ENCODE assay signal across 25 cellular contexts in the genomic region with DNA sequence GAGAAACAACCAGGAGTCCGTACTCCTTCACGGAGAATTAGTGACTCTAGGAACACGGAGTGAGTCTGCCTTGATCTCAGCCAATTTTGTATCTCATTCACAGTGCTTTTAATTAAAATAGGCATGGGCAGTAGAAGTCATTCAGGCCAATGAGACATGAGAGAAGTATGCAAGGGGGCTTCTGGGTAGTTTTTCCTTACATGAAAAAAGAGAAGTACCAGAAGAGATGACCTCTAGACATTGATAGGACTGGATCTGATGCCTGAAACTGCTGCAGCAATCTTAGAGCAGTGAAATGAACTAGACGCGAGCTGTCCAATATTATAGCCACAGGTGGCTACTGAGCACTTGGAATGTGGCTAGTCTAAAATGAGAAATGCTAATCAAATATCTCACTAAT.
"Had no signal": no experiment of that assay in that cellular context is flagged by ENCODE, and none has a peak within 500 bp of the region (broad histone marks: within the 10 kb centered on the region; RNA-seq: fewer than 3 reads in every experiment).

No MANE protein-coding gene starts in this region.

- H3K9me3 Mint-ChIP-seq: natural killer cell treated with Interleukin-12 subunit alpha and Interleukin-12 subunit beta and Interleukin-15 and Interleukin-18, amount 100 ng/mL, for 72 hours had no signal

- H3K36me3 ChIP-seq: left ventricle myocardium inferior, ovary, right atrium auricular region, right lobe of liver, tibial nerve, uterus had no signal

- H3K27ac Mint-ChIP-seq: immature natural killer cell; mesothelial cell of epicardium; naive thymus-derived CD4-positive, alpha-beta T cell; natural killer cell treated with Interleukin-12 subunit alpha and Interleukin-12 subunit beta and Interleukin-15 and Interleukin-18, amount 100 ng/mL, for 72 hours; progenitor cell of endocrine pancreas; stimulated activated memory B cell treated with anti-CD40 and anti-IgM and Interleukin-4, amounts not matched to agents 10 μg/mL and 1 μg/mL and 100 μg/mL, for 72 hours; stimulated activated naive CD8-positive, alpha-beta T cell treated with anti-CD3 and anti-CD28 coated beads, Interleukin-15, amount 100 ng/mL, for 72 hours; type B pancreatic cell had no signal

- H3K27ac ChIP-seq: left ventricle myocardium inferior, ovary, right atrium auricular region, right lobe of liver, tibial nerve, uterus had no signal

- H3K4me3 ChIP-seq: left ventricle myocardium inferior, lung, ovary, right atrium auricular region, right lobe of liver, tibial nerve, uterus had no signal

- H3K9me3 ChIP-seq: ovary, right atrium auricular region, right lobe of liver, uterus had no signal

- H3K4me3 Mint-ChIP-seq: immature natural killer cell; mesothelial cell of epicardium; naive thymus-derived CD4-positive, alpha-beta T cell; natural killer cell treated with Interleukin-12 subunit alpha and Interleukin-12 subunit beta and Interleukin-15 and Interleukin-18, amount 100 ng/mL, for 72 hours; stimulated activated memory B cell treated with anti-CD40 and anti-IgM and Interleukin-4, amounts not matched to agents 10 μg/mL and 1 μg/mL and 100 μg/mL, for 72 hours; stimulated activated naive CD8-positive, alpha-beta T cell treated with anti-CD3 and anti-CD28 coated beads, Interleukin-15, amount 100 ng/mL, for 72 hours; type B pancreatic cell had no signal

- H3K4me1 Mint-ChIP-seq: immature natural killer cell; naive thymus-derived CD4-positive, alpha-beta T cell; stimulated activated naive CD8-positive, alpha-beta T cell treated with anti-CD3 and anti-CD28 coated beads, Interleukin-15, amount 100 ng/mL, for 72 hours had no signal

- H3K4me1 ChIP-seq: left ventricle myocardium inferior, right atrium auricular region, right lobe of liver, tibial nerve, uterus had no signal

- DNase-seq: hypothalamus; immature natural killer cell; kidney; left ventricle myocardium inferior; mesendoderm; naive thymus-derived CD4-positive, alpha-beta T cell; ovary; right lobe of liver; small intestine; stimulated activated CD4-positive, alpha-beta T cell treated with anti-CD3 and anti-CD28 coated beads, Interleukin-1b, Interleukin-23, amount 100 ng/mL, for 48 hours; stimulated activated CD4-positive, alpha-beta T cell treated with anti-CD3 and anti-CD28 coated beads, Interleukin-2, amount 100 ng/mL, for 48 hours; stimulated activated CD4-positive, alpha-beta T cell treated with anti-CD3 and anti-CD28 coated beads, Interleukin-4, amount 100 ng/mL, for 4 hours; stimulated activated CD8-positive, alpha-beta memory T cell treated with anti-CD3 and anti-CD28 coated beads, Interleukin-4, amount 100 ng/mL, for 48 hours; stimulated activated naive CD4-positive, alpha-beta T cell treated with Interleukin-2 at 50 U/mL for 16 hours; stimulated activated naive CD8-positive, alpha-beta T cell treated with anti-CD3 and anti-CD28 coated beads, Interleukin-15, amount 100 ng/mL, for 72 hours; substantia nigra; uterus had no signal

- ATAC-seq: naive thymus-derived CD4-positive, alpha-beta T cell; natural killer cell treated with Interleukin-12 subunit alpha and Interleukin-12 subunit beta and Interleukin-15 and Interleukin-18, amount 100 ng/mL, for 72 hours; right lobe of liver; stimulated activated memory B cell treated with anti-CD40 and anti-IgM and Interleukin-4, amounts not matched to agents 10 μg/mL and 1 μg/mL and 100 μg/mL, for 72 hours; stimulated activated naive CD8-positive, alpha-beta T cell treated with anti-CD3 and anti-CD28 coated beads, Interleukin-15, amount 100 ng/mL, for 72 hours had no signal

- H3K36me3 Mint-ChIP-seq: immature natural killer cell; natural killer cell treated with Interleukin-12 subunit alpha and Interleukin-12 subunit beta and Interleukin-15 and Interleukin-18, amount 100 ng/mL, for 72 hours; stimulated activated memory B cell treated with anti-CD40 and anti-IgM and Interleukin-4, amounts not matched to agents 10 μg/mL and 1 μg/mL and 100 μg/mL, for 72 hours; type B pancreatic cell had no signal

- H3K27me3 ChIP-seq: ovary, right atrium auricular region, right lobe of liver, tibial nerve, uterus had no signal

- H3K27me3 Mint-ChIP-seq: stimulated activated memory B cell treated with anti-CD40 and anti-IgM and Interleukin-4, amounts not matched to agents 10 μg/mL and 1 μg/mL and 100 μg/mL, for 72 hours; stimulated activated naive CD8-positive, alpha-beta T cell treated with anti-CD3 and anti-CD28 coated beads, Interleukin-15, amount 100 ng/mL, for 72 hours had no signal
